Comparison of ENCODE assay signal across 8 cellular contexts in the genomic region with DNA sequence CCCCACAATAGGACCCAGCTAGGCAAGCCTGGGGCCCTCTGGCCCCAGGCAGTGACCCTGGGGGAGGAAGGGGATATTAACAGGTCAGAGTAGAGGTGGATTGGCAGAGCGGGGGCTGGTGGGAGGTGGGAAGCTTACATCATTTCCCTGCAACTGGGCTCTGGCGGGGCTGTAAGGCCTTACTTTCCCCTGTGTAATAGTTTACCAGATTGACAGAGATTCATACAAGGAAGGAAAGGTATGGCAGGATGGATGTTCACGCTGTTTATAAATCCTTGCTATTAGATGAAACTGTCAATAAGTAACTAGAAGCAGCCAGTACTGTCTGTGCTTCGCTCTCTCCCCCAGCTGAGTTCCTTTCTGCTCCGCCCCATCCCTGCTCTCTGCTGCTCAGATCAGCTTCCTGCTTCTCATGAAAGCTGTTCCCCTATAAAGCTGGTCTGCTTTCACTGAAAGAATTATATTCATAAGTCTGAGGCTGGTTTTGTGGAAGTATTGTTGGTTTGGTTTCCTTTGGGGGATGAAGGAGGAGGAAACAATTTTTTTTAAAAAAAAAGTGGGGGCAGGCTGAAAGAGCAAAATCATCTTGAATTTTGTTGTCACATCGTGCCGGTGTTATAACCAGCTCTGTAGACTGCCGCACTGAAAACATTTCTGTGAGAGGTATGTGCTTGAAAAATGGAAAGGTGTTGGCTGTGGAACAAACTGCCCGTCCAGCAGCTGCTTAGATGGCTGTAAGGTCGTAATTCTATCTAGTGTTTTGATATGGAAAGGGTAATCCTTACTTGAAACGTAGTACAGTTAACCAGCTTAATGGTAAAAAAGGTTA.
A peak's percentile ranks its signal among the peaks of the same experiment; 100 is the strongest.
DNase-seq lines count a peak whose midpoint lies in the region; ATAC-seq and TF ChIP-seq lines count a peak whose summit lies in the region.

No MANE protein-coding gene starts in this region.

- CTCF ChIA-PET in activated CD4-positive, alpha-beta memory T cell treated with anti-CD3 and anti-CD28 coated beads, Interleukin-2, amount 10 ng/mL, durations not matched to agents 7 days and 5 days (lab: Charles Lee): interaction anchor here (0.7 to 2.0 kb wide), 9 partner anchors 23 to 329 kb away, joined by 3 to 6 read pairs (median 3); no protein-coding TSS in a partner anchor

- H3K27ac Mint-ChIP-seq in activated CD4-positive, alpha-beta memory T cell treated with anti-CD3 and anti-CD28 coated beads, Interleukin-2, amount 10 ng/mL, durations not matched to agents 7 days and 5 days: peak overlapping the region; percentile 86
- peak overlapping the region; percentile 85 for H3K27ac Mint-ChIP-seq in endodermal cell

- peaks cover 24% of the 10 kb centered on the region for H3K9me3 ChIP-seq in endodermal cell (ENCODE audit: control insufficient read depth, low read length)
- peaks cover 8% of the 10 kb centered on the region for H3K9me3 ChIP-seq in mesodermal cell (ENCODE audit: control insufficient read depth, low read length)

- DNase-seq in NB4 (ENCODE audit: low read depth): peak; percentile 48
- DNase-seq in activated CD4-positive, alpha-beta memory T cell treated with anti-CD3 and anti-CD28 coated beads, Interleukin-2, amount 10 ng/mL, durations not matched to agents 7 days and 5 days: peak; percentile 55
- peak; percentile 79 for DNase-seq in endodermal cell
- DNase-seq in stimulated activated naive CD4-positive, alpha-beta T cell (lab: John Stamatoyannopoulos, UW): peak; percentile 4 to 55 (median 36)
- no peak for DNase-seq in SW 1271 (lab: John Stamatoyannopoulos, UW)

- TF ChIP-seq POLR2A in GM15510 (IDR thresholded peaks at IDR 0.05; ENCODE audit: borderline replicate concordance, extremely low read depth, insufficient read length) (peak; percentile 46), NB4 (IDR thresholded peaks at IDR 0.05; ENCODE audit: extremely low read depth, insufficient read length) (no peak)

- TF ChIP-seq CTCF in NB4 (IDR thresholded peaks at IDR 0.05; ENCODE audit: low read depth, low read length) (no peak), endodermal cell (conservative IDR thresholded peaks at IDR 0.05) (no peak)

- peak overlapping the region; percentile 50 for H3K9ac ChIP-seq in endodermal cell (ENCODE audit: extremely low read depth, low read length, poor library complexity, severe bottlenecking)

- H3K36me3 ChIP-seq in endodermal cell (ENCODE audit: control insufficient read depth, insufficient read depth, low read length): peaks cover 18% of the 10 kb centered on the region
- peaks cover 15% of the 10 kb centered on the region for H3K36me3 ChIP-seq in mesodermal cell (ENCODE audit: control insufficient read depth, insufficient read depth, low read length)

- POLR2A ChIA-PET in activated CD4-positive, alpha-beta memory T cell treated with anti-CD3 and anti-CD28 coated beads, Interleukin-2, amount 10 ng/mL, durations not matched to agents 7 days and 5 days (lab: Charles Lee): interaction anchor here (0.9 to 3.9 kb wide), 9 partner anchors 8 to 358 kb away, joined by 3 to 18 read pairs (median 4); no protein-coding TSS in a partner anchor

- H3K4me3 ChIP-seq in NB4 (ENCODE audit: low read depth, low read length) (no peak overlapping the region), endodermal cell (ENCODE audit: low read length) (peak overlapping the region; percentile 55), mesodermal cell (ENCODE audit: extremely low read depth, insufficient read depth, low read length, poor library complexity, severe bottlenecking) (peak overlapping the region; percentile 11)

- H3K4me1 ChIP-seq in endodermal cell (ENCODE audit: control insufficient read depth, insufficient read depth, low read length): peaks cover 5% of the 10 kb centered on the region
- H3K4me1 ChIP-seq in mesodermal cell (ENCODE audit: control insufficient read depth, insufficient read depth, low read length, poor library complexity, severe bottlenecking): peaks cover 18% of the 10 kb centered on the region

- peaks cover 42% of the 10 kb centered on the region for H3K4me1 Mint-ChIP-seq in activated CD4-positive, alpha-beta memory T cell treated with anti-CD3 and anti-CD28 coated beads, Interleukin-2, amount 10 ng/mL, durations not matched to agents 7 days and 5 days
- peaks cover 27% of the 10 kb centered on the region for H3K4me1 Mint-ChIP-seq in endodermal cell

- no peaks in the 10 kb centered on the region for H3K27me3 ChIP-seq in endodermal cell (ENCODE audit: control insufficient read depth, insufficient read depth, low read length, poor library complexity, severe bottlenecking)

- peak; percentile 94 for ATAC-seq in HG02588 (IDR thresholded peaks at IDR 0.05; ENCODE audit: unreplicated experiment)

- no peaks in the 10 kb centered on the region for H3K27me3 Mint-ChIP-seq in activated CD4-positive, alpha-beta memory T cell treated with anti-CD3 and anti-CD28 coated beads, Interleukin-2, amount 10 ng/mL, durations not matched to agents 7 days and 5 days
- H3K27me3 Mint-ChIP-seq in endodermal cell (ENCODE audit: insufficient read depth): no peaks in the 10 kb centered on the region

- H3K27ac ChIP-seq in endodermal cell (ENCODE audit: low read depth, low read length): peak overlapping the region; percentile 88
- H3K27ac ChIP-seq in mesodermal cell (ENCODE audit: low read depth, low read length, severe bottlenecking): peak overlapping the region; percentile 80

- H3K4me3 Mint-ChIP-seq in activated CD4-positive, alpha-beta memory T cell treated with anti-CD3 and anti-CD28 coated beads, Interleukin-2, amount 10 ng/mL, durations not matched to agents 7 days and 5 days: peak overlapping the region; percentile 78
- H3K4me3 Mint-ChIP-seq in endodermal cell: peak overlapping the region; percentile 46

- H3K36me3 Mint-ChIP-seq in activated CD4-positive, alpha-beta memory T cell treated with anti-CD3 and anti-CD28 coated beads, Interleukin-2, amount 10 ng/mL, durations not matched to agents 7 days and 5 days (ENCODE audit: low read depth): peaks cover 12% of the 10 kb centered on the region
- H3K36me3 Mint-ChIP-seq in endodermal cell (ENCODE audit: low read depth): peaks cover 16% of the 10 kb centered on the region

- no peaks in the 10 kb centered on the region for H3K9me3 Mint-ChIP-seq in activated CD4-positive, alpha-beta memory T cell treated with anti-CD3 and anti-CD28 coated beads, Interleukin-2, amount 10 ng/mL, durations not matched to agents 7 days and 5 days
- H3K9me3 Mint-ChIP-seq in endodermal cell: peaks cover 14% of the 10 kb centered on the region

- WGBS in endodermal cell (ENCODE audit: insufficient coverage in 1 of 2, insufficient read length in 1 of 2), 2 experiments: 46 to 48% methylated on average over 9 to 11 of the region's 11 CpGs
- WGBS in mesodermal cell (ENCODE audit: insufficient coverage in 2 of 2), 2 experiments: 39 to 42% methylated on average over 9 of the region's 11 CpGs

Comparison
In these comparisons a context has a peak if more than half of its experiments do, and no peak if none do; other contexts are left out.
1. DNase-seq: peak in NB4 (single experiment), activated CD4-positive, alpha-beta memory T cell treated with anti-CD3 and anti-CD28 coated beads, Interleukin-2, amount 10 ng/mL, durations not matched to agents 7 days and 5 days (single experiment), endodermal cell (single experiment) and stimulated activated naive CD4-positive, alpha-beta T cell (6 of 6); none in SW 1271 (0 of 2).